1 cellular context compared by ENCODE assay signal in genomic region chr1:169090308-169090899, GRCh38.
A peak's percentile ranks its signal among the peaks of the same experiment; 100 is the strongest.
TF ChIP-seq lines count a peak whose summit lies in the region.

No MANE protein-coding gene starts in this region.

TF ChIP-seq in GM12878, 131 proteins besides CTCF, POLR2A, EP300 and RAD21:
- TF ChIP-seq BMI1 (IDR thresholded peaks at IDR 0.05; ENCODE audit: borderline replicate concordance): 0 out of 2 replicates have a peak, but pooled peaks have one; percentile 12
- TF ChIP-seq JUNB (IDR thresholded peaks at IDR 0.05): peak; percentile 58
- no peak for TF ChIP-seq SIN3A (IDR thresholded peaks at IDR 0.05; ENCODE audit: low read depth, low read length)
- peak; percentile 40; the same call in 1 of the 2 replicates for TF ChIP-seq DPF2 (IDR thresholded peaks at IDR 0.05)
- peak; percentile 59 for TF ChIP-seq RUNX3 (IDR thresholded peaks at IDR 0.05; ENCODE audit: low read length)
- TF ChIP-seq IRF3 (IDR thresholded peaks at IDR 0.05): no peak
- 0 out of 2 replicates have a peak, but pooled peaks have one; percentile 30 for TF ChIP-seq ZNF217 (IDR thresholded peaks at IDR 0.05)
- TF ChIP-seq IKZF1 (conservative IDR thresholded peaks at IDR 0.05): 0 out of 2 replicates have a peak, but pooled peaks have one; percentile 53
- TF ChIP-seq IRF4 (IDR thresholded peaks at IDR 0.05; ENCODE audit: low read depth, low read length): peak; percentile 50; the same call in 1 of the 2 replicates
- TF ChIP-seq ZBED1 (IDR thresholded peaks at IDR 0.05; ENCODE audit: borderline replicate concordance): no peak
- peak; percentile 23 to 34; a peak in 2 of 4 replicates for TF ChIP-seq IKZF2 (IDR thresholded peaks at IDR 0.05)
- TF ChIP-seq CREM (IDR thresholded peaks at IDR 0.05; ENCODE audit: low read depth): 0 out of 2 replicates have a peak, but pooled peaks have one; percentile 11
- peak; percentile 53; the same call in 1 of the 2 replicates for TF ChIP-seq SPI1 (IDR thresholded peaks at IDR 0.05; ENCODE audit: borderline replicate concordance, insufficient read depth, low read depth, low read length)
- peak; percentile 15; the same call in 1 of the 2 replicates for TF ChIP-seq BCL11A (IDR thresholded peaks at IDR 0.05; ENCODE audit: low read depth, low read length)
- 0 out of 2 replicates have a peak, but pooled peaks have one; percentile 31 for TF ChIP-seq FOXM1 (IDR thresholded peaks at IDR 0.05; ENCODE audit: low read depth, low read length)
